Comparison of ENCODE assay signal across 9 cellular contexts in the genomic region with DNA sequence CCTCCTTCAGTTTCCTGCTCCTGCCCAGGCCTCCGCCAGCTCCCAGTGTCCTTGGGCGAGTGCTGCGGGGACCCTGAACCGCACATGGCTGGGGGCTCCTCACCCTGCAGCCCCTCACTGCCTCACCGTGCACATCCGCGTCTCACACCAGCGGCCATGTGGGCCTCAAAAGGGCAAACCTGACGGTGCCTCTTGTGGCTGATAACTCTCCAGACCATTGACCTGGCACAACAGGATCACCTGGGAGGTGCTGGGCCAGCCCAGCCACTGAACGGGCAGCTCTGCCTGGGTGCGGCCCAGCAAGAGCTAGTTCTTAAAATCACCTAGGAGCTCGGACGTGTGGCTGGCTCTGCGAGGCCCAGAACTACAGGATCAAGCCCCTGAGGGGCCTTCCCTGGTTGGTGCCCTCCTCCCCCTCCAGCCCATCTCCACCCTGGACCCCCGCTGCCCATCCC. TPM values are rescaled to one million over a fixed set of nuclear protein-coding genes. Genes with fewer than 3 reads are reported as not detected.
DNase-seq lines count a peak whose midpoint lies in the region; ATAC-seq and TF ChIP-seq lines count a peak whose summit lies in the region.
"Had no signal": no experiment of that assay in that cellular context is flagged by ENCODE, and none has a peak within 500 bp of the region (broad histone marks: within the 10 kb centered on the region; RNA-seq: fewer than 3 reads in every experiment).

No MANE protein-coding gene starts in this region.

- H3K36me3 ChIP-seq in vagina (no peaks in the 10 kb centered on the region), HAP-1 (replicated peaks) (no peaks in the 10 kb centered on the region)

- H3K27ac Mint-ChIP-seq in activated naive CD4-positive, alpha-beta T cell treated with anti-CD3 and anti-CD28 coated beads, Interleukin-2, amount 10 ng/mL, durations not matched to agents 7 days and 5 days, result peak overlapping the region; percentile 99
- peak overlapping the region; percentile 79 for H3K27ac Mint-ChIP-seq in activated naive CD8-positive, alpha-beta T cell treated with anti-CD3 and anti-CD28 coated beads, Interleukin-2, amount 50 U/mL, for 24 hours
- peak overlapping the region; percentile 98 for H3K27ac Mint-ChIP-seq in mesothelial cell of epicardium
- H3K27ac Mint-ChIP-seq: B cell had no signal

- H3K4me3 ChIP-seq in vagina (peak overlapping the region in 1 of 2 donors; percentile 7), HAP-1 (no peak overlapping the region)

- CTCF ChIA-PET in activated naive CD4-positive, alpha-beta T cell treated with anti-CD3 and anti-CD28 coated beads, Interleukin-2, amount 10 ng/mL, durations not matched to agents 7 days and 5 days (lab: Charles Lee), result interaction anchor here (0.6 to 3.7 kb wide), 8 partner anchors 10 to 185 kb away, joined by 3 to 44 read pairs (median 4); no protein-coding TSS in a partner anchor

- no peak for ATAC-seq in activated naive CD8-positive, alpha-beta T cell treated with anti-CD3 and anti-CD28 coated beads, Interleukin-2, amount 50 U/mL, for 24 hours
- ATAC-seq in HG02852 (IDR thresholded peaks at IDR 0.05; ENCODE audit: unreplicated experiment), result no peak

- H3K4me1 ChIP-seq in vagina (peaks cover 46% of the 10 kb centered on the region), HAP-1 (no peaks in the 10 kb centered on the region)

- peak overlapping the region; percentile 82 for H3K4me3 Mint-ChIP-seq in activated naive CD4-positive, alpha-beta T cell treated with anti-CD3 and anti-CD28 coated beads, Interleukin-2, amount 10 ng/mL, durations not matched to agents 7 days and 5 days
- H3K4me3 Mint-ChIP-seq in activated naive CD8-positive, alpha-beta T cell treated with anti-CD3 and anti-CD28 coated beads, Interleukin-2, amount 50 U/mL, for 24 hours, result peak overlapping the region; percentile 59
- peak overlapping the region; percentile 17 for H3K4me3 Mint-ChIP-seq in mesothelial cell of epicardium
- H3K4me3 Mint-ChIP-seq: B cell had no signal

- TF ChIP-seq CTCF in mesothelial cell of epicardium (IDR thresholded peaks at IDR 0.05; ENCODE audit: unreplicated experiment) (no peak), vagina (IDR thresholded peaks at IDR 0.05) (no peak)

- no peaks in the 10 kb centered on the region for H3K27me3 ChIP-seq in vagina
- no peaks in the 10 kb centered on the region for H3K27me3 ChIP-seq in HAP-1 (ENCODE audit: low read depth)

- no peaks in the 10 kb centered on the region for H3K9me3 Mint-ChIP-seq in activated naive CD4-positive, alpha-beta T cell treated with anti-CD3 and anti-CD28 coated beads, Interleukin-2, amount 10 ng/mL, durations not matched to agents 7 days and 5 days
- no peaks in the 10 kb centered on the region for H3K9me3 Mint-ChIP-seq in activated naive CD8-positive, alpha-beta T cell treated with anti-CD3 and anti-CD28 coated beads, Interleukin-2, amount 50 U/mL, for 24 hours
- peaks cover 3% of the 10 kb centered on the region for H3K9me3 Mint-ChIP-seq in mesothelial cell of epicardium

- H3K36me3 Mint-ChIP-seq in activated naive CD4-positive, alpha-beta T cell treated with anti-CD3 and anti-CD28 coated beads, Interleukin-2, amount 10 ng/mL, durations not matched to agents 7 days and 5 days, result peaks cover 18% of the 10 kb centered on the region
- H3K36me3 Mint-ChIP-seq in activated naive CD8-positive, alpha-beta T cell treated with anti-CD3 and anti-CD28 coated beads, Interleukin-2, amount 50 U/mL, for 24 hours (ENCODE audit: low read depth), result no peaks in the 10 kb centered on the region
- H3K36me3 Mint-ChIP-seq in mesothelial cell of epicardium, result peaks cover 5% of the 10 kb centered on the region

- DNase-seq in activated naive CD4-positive, alpha-beta T cell treated with anti-CD3 and anti-CD28 coated beads, Interleukin-2, amount 10 ng/mL, durations not matched to agents 7 days and 5 days, result no peak
- DNase-seq in activated naive CD4-positive, alpha-beta T cell (lab: John Stamatoyannopoulos, UW), result no peak
- no peak for DNase-seq in activated naive CD8-positive, alpha-beta T cell treated with anti-CD3 and anti-CD28 coated beads, Interleukin-2, amount 50 U/mL, for 24 hours
- no peak for DNase-seq in mesothelial cell of epicardium (ENCODE audit: low spot score in 2 of 2, unreplicated experiment in 2 of 2)
- DNase-seq in vagina (ENCODE audit: extremely low spot score in 2 of 2), result no peak
- DNase-seq in pons (ENCODE audit: low spot score), result no peak
- no peak for DNase-seq in HAP-1 (ENCODE audit: low spot score in 2 of 2)

- no peaks in the 10 kb centered on the region for H3K9me3 ChIP-seq in vagina
- peaks cover 3% of the 10 kb centered on the region; the same call in 1 of the 2 replicates for H3K9me3 ChIP-seq in HAP-1

- intact Hi-C loops in vagina (cut with DNase I), result no loop called here

- no peak for TF ChIP-seq POLR2A in vagina (IDR thresholded peaks at IDR 0.05)

- peaks cover 87% of the 10 kb centered on the region for H3K4me1 Mint-ChIP-seq in activated naive CD4-positive, alpha-beta T cell treated with anti-CD3 and anti-CD28 coated beads, Interleukin-2, amount 10 ng/mL, durations not matched to agents 7 days and 5 days
- H3K4me1 Mint-ChIP-seq in activated naive CD8-positive, alpha-beta T cell treated with anti-CD3 and anti-CD28 coated beads, Interleukin-2, amount 50 U/mL, for 24 hours, result peaks cover 59% of the 10 kb centered on the region
- peaks cover 49% of the 10 kb centered on the region for H3K4me1 Mint-ChIP-seq in mesothelial cell of epicardium
- H3K4me1 Mint-ChIP-seq: B cell had no signal

- in situ Hi-C loops in HAP-1 (cut with MboI; ENCODE audit: low sequenced_read_pairs), result no loop called here

- H3K27ac ChIP-seq in vagina, result peak overlapping the region; percentile 20

- H3K27me3 Mint-ChIP-seq in activated naive CD4-positive, alpha-beta T cell treated with anti-CD3 and anti-CD28 coated beads, Interleukin-2, amount 10 ng/mL, durations not matched to agents 7 days and 5 days, result no peaks in the 10 kb centered on the region
- no peaks in the 10 kb centered on the region for H3K27me3 Mint-ChIP-seq in activated naive CD8-positive, alpha-beta T cell treated with anti-CD3 and anti-CD28 coated beads, Interleukin-2, amount 50 U/mL, for 24 hours
- H3K27me3 Mint-ChIP-seq in mesothelial cell of epicardium (ENCODE audit: low read depth), result no peaks in the 10 kb centered on the region

RNA-seq across cellular contexts. Expression of a gene that starts 4.1 kb away (rescaled TPM):
- 1.1 to 4.6 TPM (median 3.4 TPM) in 3 replicates for total RNA-seq in mesothelial cell of epicardium
- total RNA-seq in vagina, result 18.2 TPM
- total RNA-seq: B cell had no signal

RNA-seq across cellular contexts. Expression of a gene that starts 20.1 kb away (rescaled TPM):
- total RNA-seq in mesothelial cell of epicardium (66.9 to 68.8 TPM (median 67.9 TPM) in 3 replicates), vagina (73.9 TPM)

RNA-seq across cellular contexts. Expression of a gene that starts 26.4 kb away (rescaled TPM):
- total RNA-seq in mesothelial cell of epicardium (17.0 to 18.1 TPM (median 18.0 TPM) in 3 replicates), vagina (34.9 TPM)

RNA-seq across cellular contexts. Expression of a gene that starts 49.0 kb away (rescaled TPM):
- total RNA-seq in mesothelial cell of epicardium (242 to 249 TPM (median 246 TPM) in 3 replicates), vagina (166 TPM)

Comparison
In these comparisons a context has a peak if more than half of its experiments do, and no peak if none do; other contexts are left out.
1. H3K4me3 Mint-ChIP-seq: peak in every context shown above with its lines; median percentile 82 in activated naive CD4-positive, alpha-beta T cell treated with anti-CD3 and anti-CD28 coated beads, Interleukin-2, amount 10 ng/mL, durations not matched to agents 7 days and 5 days; 59 in activated naive CD8-positive, alpha-beta T cell treated with anti-CD3 and anti-CD28 coated beads, Interleukin-2, amount 50 U/mL, for 24 hours; 17 in mesothelial cell of epicardium.